Comparison of ENCODE assay signal across 22 cellular contexts in the genomic region with DNA sequence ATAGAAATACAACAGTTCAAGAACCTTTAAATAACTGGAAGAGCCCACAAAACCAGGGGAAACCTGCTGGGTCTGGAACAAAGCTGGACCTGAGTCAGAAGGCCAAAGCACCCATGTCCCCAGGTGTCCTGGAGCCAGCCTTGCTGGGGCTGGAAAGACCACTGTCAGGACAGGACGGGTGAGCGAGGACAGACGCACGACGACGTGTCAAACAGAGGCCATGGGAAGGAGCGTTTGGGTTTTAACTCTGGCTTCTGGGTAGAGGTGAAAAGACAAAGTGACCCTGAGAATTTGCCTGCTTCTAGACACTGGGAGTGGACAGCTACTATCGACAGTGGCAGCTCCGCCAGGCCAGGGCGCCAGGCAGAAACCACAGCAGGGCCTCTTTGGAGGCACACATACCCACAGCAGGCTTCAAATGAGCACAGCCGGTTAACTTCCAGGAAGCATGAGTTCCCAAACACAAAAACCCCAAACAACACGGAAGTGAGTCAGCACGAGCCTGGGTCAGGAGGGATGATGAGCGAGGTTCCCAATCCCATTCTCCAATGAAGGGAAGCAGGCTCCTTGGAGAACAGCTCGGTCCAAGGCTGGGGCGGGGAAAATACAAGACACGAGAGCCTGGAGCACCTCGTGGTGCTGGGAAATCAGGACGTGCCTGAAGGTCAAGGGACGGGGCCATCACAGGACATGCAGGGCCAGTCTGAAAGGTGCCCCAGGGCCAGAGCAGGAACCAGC.
DNase-seq lines count a peak whose midpoint lies in the region; ATAC-seq and TF ChIP-seq lines count a peak whose summit lies in the region.
"Had no signal": no experiment of that assay in that cellular context is flagged by ENCODE, and none has a peak within 500 bp of the region (broad histone marks: within the 10 kb centered on the region; RNA-seq: fewer than 3 reads in every experiment).

No MANE protein-coding gene starts in this region.

- H3K27ac Mint-ChIP-seq in GM23338 (peak overlapping the region; percentile 54), neural crest cell (ENCODE audit: unreplicated experiment) (peak overlapping the region; percentile 81)
- peak overlapping the region; percentile 41 to 79 for H3K27ac Mint-ChIP-seq in effector memory CD8-positive, alpha-beta T cell

- intact Hi-C loops in PC-3 (cut with micrococcal nuclease): no loop called here

- H4K20me1 ChIP-seq in GM23338 (replicated peaks; ENCODE audit: insufficient read depth) (no peaks in the 10 kb centered on the region; the same call in 1 of the 2 replicates), PC-3 (ENCODE audit: low read length) (no peaks in the 10 kb centered on the region)

- CTCF ChIA-PET in PC-3 (lab: Charles Lee): no interaction called here

- no peak for DNase-seq in GM23338 (ENCODE audit: low spot score)
- DNase-seq in PC-3: peak; percentile 38
- DNase-seq in effector memory CD8-positive, alpha-beta T cell: no peak
- no peak for DNase-seq in neural crest cell (ENCODE audit: low read depth, low spot score)
- no peak for DNase-seq in SKM-1 treated with dmso at 0.1 percent for 144 hours (lab: John Stamatoyannopoulos, UW; ENCODE audit: unreplicated experiment)
- no peak for DNase-seq in substantia nigra (lab: John Stamatoyannopoulos, UW)
- DNase-seq: activated CD4-positive, alpha-beta T cell treated with anti-CD3 and anti-CD28 coated beads for 1 hour; activated CD8-positive, alpha-beta T cell treated with anti-CD3 and anti-CD28 coated beads, Interleukin-2, amount 10 ng/mL, durations not matched to agents 7 days and 5 days; activated gamma-delta T cell; CD4-positive, alpha-beta memory T cell; foreskin keratinocyte; hypothalamus; MG63; NCI-H2171; NCI-H524 treated with DMSO at 0.1 percent for 48 hours; small intestine; stimulated activated CD4-positive, alpha-beta T cell treated with anti-CD3 and anti-CD28 coated beads, Interleukin-2, amount 100 ng/mL, for 48 hours; stimulated activated naive CD4-positive, alpha-beta T cell treated with Interleukin-2 at 50 U/mL for 16 hours; T1000; thyroid gland had no signal

- no peak overlapping the region for H3K4me3 Mint-ChIP-seq in GM23338
- no peak overlapping the region for H3K4me3 Mint-ChIP-seq in effector memory CD8-positive, alpha-beta T cell
- no peak overlapping the region for H3K4me3 Mint-ChIP-seq in neural crest cell
- H3K4me3 Mint-ChIP-seq: activated CD8-positive, alpha-beta T cell treated with anti-CD3 and anti-CD28 coated beads, Interleukin-2, amount 10 ng/mL, durations not matched to agents 7 days and 5 days; CD4-positive, alpha-beta memory T cell had no signal

- no peaks in the 10 kb centered on the region for H3K36me3 ChIP-seq in GM23338 (ENCODE audit: insufficient read depth)
- no peaks in the 10 kb centered on the region for H3K36me3 ChIP-seq in PC-3 (ENCODE audit: low read depth, low read length)
- H3K36me3 ChIP-seq: MG63 had no signal

- no peaks in the 10 kb centered on the region for H3K4me1 Mint-ChIP-seq in GM23338
- peaks cover 0 to 3% of the 10 kb centered on the region in 2 donors for H3K4me1 Mint-ChIP-seq in effector memory CD8-positive, alpha-beta T cell (ENCODE audit: low read depth in 2 of 2)
- no peaks in the 10 kb centered on the region for H3K4me1 Mint-ChIP-seq in neural crest cell
- H3K4me1 Mint-ChIP-seq: CD4-positive, alpha-beta memory T cell had no signal

- H3K9me3 Mint-ChIP-seq in GM23338 (no peaks in the 10 kb centered on the region), neural crest cell (no peaks in the 10 kb centered on the region)
- H3K9me3 Mint-ChIP-seq in effector memory CD8-positive, alpha-beta T cell: no peaks in the 10 kb centered on the region

- H2AFZ ChIP-seq in GM23338: no peak overlapping the region
- H2AFZ ChIP-seq in PC-3 (ENCODE audit: low read length): no peak overlapping the region

- no peaks in the 10 kb centered on the region for H3K9me3 ChIP-seq in PC-3 (ENCODE audit: low read length)
- H3K9me3 ChIP-seq: MG63, thyroid gland had no signal

- no peaks in the 10 kb centered on the region for H3K27me3 ChIP-seq in GM23338 (ENCODE audit: insufficient read depth)
- H3K27me3 ChIP-seq in PC-3 (ENCODE audit: low read length): no peaks in the 10 kb centered on the region
- H3K27me3 ChIP-seq: foreskin keratinocyte, MG63, thyroid gland had no signal

- POLR2A ChIA-PET in PC-3 (lab: Charles Lee; ENCODE audit: unreplicated experiment): no interaction called here

- no peak for TF ChIP-seq CTCF in GM23338 (conservative IDR thresholded peaks at IDR 0.05; ENCODE audit: low read depth in 2 of 2)
- TF ChIP-seq CTCF in PC-3 (conservative IDR thresholded peaks at IDR 0.05; ENCODE audit: low read depth, low read length): no peak
- no peak for TF ChIP-seq CTCF in neural crest cell (conservative IDR thresholded peaks at IDR 0.05)

- H3K27me3 Mint-ChIP-seq in GM23338 (ENCODE audit: insufficient read depth, low read depth, poor library complexity) (peaks cover 7% of the 10 kb centered on the region), neural crest cell (ENCODE audit: low read depth) (no peaks in the 10 kb centered on the region)
- no peaks in the 10 kb centered on the region for H3K27me3 Mint-ChIP-seq in effector memory CD8-positive, alpha-beta T cell
- H3K27me3 Mint-ChIP-seq: CD4-positive, alpha-beta memory T cell had no signal

- no peaks in the 10 kb centered on the region for H3K79me2 ChIP-seq in GM23338 (replicated peaks; ENCODE audit: insufficient read depth)
- H3K79me2 ChIP-seq in PC-3 (ENCODE audit: low read length): no peaks in the 10 kb centered on the region

- H3K4me2 ChIP-seq in GM23338 (no peak overlapping the region), PC-3 (ENCODE audit: low read length) (no peak overlapping the region)

- H3F3A ChIP-seq in GM23338 (replicated peaks; ENCODE audit: low read depth) (no peaks in the 10 kb centered on the region), PC-3 (ENCODE audit: low read length, unreplicated experiment) (no peaks in the 10 kb centered on the region)

- H3K36me3 Mint-ChIP-seq in GM23338 (ENCODE audit: low read depth): peaks cover 16% of the 10 kb centered on the region
- H3K36me3 Mint-ChIP-seq in effector memory CD8-positive, alpha-beta T cell (ENCODE audit: insufficient read depth): peaks cover 36% of the 10 kb centered on the region
- H3K36me3 Mint-ChIP-seq in neural crest cell (ENCODE audit: low read depth): peaks cover 6% of the 10 kb centered on the region

- H3K9me2 ChIP-seq in GM23338 (ENCODE audit: insufficient read depth): no peaks in the 10 kb centered on the region
- no peaks in the 10 kb centered on the region for H3K9me2 ChIP-seq in PC-3 (replicated peaks; ENCODE audit: low read length)

- H3K4me3 ChIP-seq in GM23338 (no peak overlapping the region), PC-3 (ENCODE audit: low read length) (no peak overlapping the region)
- H3K4me3 ChIP-seq: MG63, thyroid gland had no signal

- H3K9ac ChIP-seq in PC-3 (ENCODE audit: low read length): no peak overlapping the region

- H3K4me1 ChIP-seq in GM23338 (ENCODE audit: insufficient read depth) (no peaks in the 10 kb centered on the region), PC-3 (ENCODE audit: insufficient read depth, low read length) (peaks cover 6% of the 10 kb centered on the region; the same call in 1 of the 2 replicates)
- H3K4me1 ChIP-seq: foreskin keratinocyte, thyroid gland had no signal

- no peak for ATAC-seq in GM23338
- peak; percentile 62 for ATAC-seq in PC-3
- no peak for ATAC-seq in effector memory CD8-positive, alpha-beta T cell (replicated peaks)
- no peak for ATAC-seq in HG02571 (IDR thresholded peaks at IDR 0.05; ENCODE audit: unreplicated experiment)
- no peak for ATAC-seq in GM21367 (IDR thresholded peaks at IDR 0.05; ENCODE audit: unreplicated experiment)
- ATAC-seq: activated CD8-positive, alpha-beta T cell treated with anti-CD3 and anti-CD28 coated beads, Interleukin-2, amount 10 ng/mL, durations not matched to agents 7 days and 5 days; foreskin keratinocyte had no signal

- H3K27ac ChIP-seq in GM23338 (ENCODE audit: low read depth): no peak overlapping the region
- H3K27ac ChIP-seq in PC-3 (ENCODE audit: low read length): no peak overlapping the region
- H3K27ac ChIP-seq in substantia nigra (ENCODE audit: low read depth, low read length, poor library complexity, severe bottlenecking): no peak overlapping the region
- H3K27ac ChIP-seq: foreskin keratinocyte, thyroid gland had no signal

- no TSS peak for BruUV-seq in PC-3 (replicated peaks; lab: Mats Ljungman, UMichigan)

TF ChIP-seq in GM23338, 12 proteins besides CTCF, POLR2A, EP300 and RAD21 (continues in another document):
- TF ChIP-seq, protein P1, sequence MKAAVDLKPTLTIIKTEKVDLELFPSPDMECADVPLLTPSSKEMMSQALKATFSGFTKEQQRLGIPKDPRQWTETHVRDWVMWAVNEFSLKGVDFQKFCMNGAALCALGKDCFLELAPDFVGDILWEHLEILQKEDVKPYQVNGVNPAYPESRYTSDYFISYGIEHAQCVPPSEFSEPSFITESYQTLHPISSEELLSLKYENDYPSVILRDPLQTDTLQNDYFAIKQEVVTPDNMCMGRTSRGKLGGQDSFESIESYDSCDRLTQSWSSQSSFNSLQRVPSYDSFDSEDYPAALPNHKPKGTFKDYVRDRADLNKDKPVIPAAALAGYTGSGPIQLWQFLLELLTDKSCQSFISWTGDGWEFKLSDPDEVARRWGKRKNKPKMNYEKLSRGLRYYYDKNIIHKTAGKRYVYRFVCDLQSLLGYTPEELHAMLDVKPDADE (IDR thresholded peaks at IDR 0.05): no peak
